33 cellular contexts compared by ENCODE assay signal in genomic region chr3:123837858-123838257, GRCh38. TPM values are rescaled to one million over a fixed set of nuclear protein-coding genes. Genes with fewer than 3 reads are reported as not detected.
"Had no signal": no experiment of that assay in that cellular context is flagged by ENCODE, and none has a peak within 500 bp of the region (broad histone marks: within the 10 kb centered on the region; RNA-seq: fewer than 3 reads in every experiment).

No MANE protein-coding gene starts in this region.

- H3K4me1 ChIP-seq: ascending aorta had no signal

- H3K36me3 Mint-ChIP-seq: activated CD8-positive, alpha-beta memory T cell treated with anti-CD3 and anti-CD28 coated beads, Interleukin-2, amount 10 ng/mL, durations not matched to agents 7 days and 5 days; activated naive CD4-positive, alpha-beta T cell treated with anti-CD3 and anti-CD28 coated beads, Interleukin-2, amount 50 U/mL, for 72 hours; activated naive CD8-positive, alpha-beta T cell treated with anti-CD3 and anti-CD28 coated beads for 36 hours; brain had no signal

- H3K27me3 ChIP-seq: ascending aorta, cardiac muscle cell had no signal

- H3K4me1 Mint-ChIP-seq: activated B cell treated with CpG ODN at 0.5 μM for 24 hours; central memory CD8-positive, alpha-beta T cell had no signal

- H3K27ac Mint-ChIP-seq: activated B cell treated with CpG ODN at 0.5 μM for 24 hours; activated CD4-positive, alpha-beta memory T cell treated with anti-CD3 and anti-CD28 coated beads, Interleukin-2, amount 10 ng/mL, durations not matched to agents 7 days and 5 days; activated CD4-positive, alpha-beta T cell treated with anti-CD3 and anti-CD28 coated beads, Interleukin-2, amount 10 ng/mL, durations not matched to agents 24 days and 14 days; activated CD8-positive, alpha-beta memory T cell treated with anti-CD3 and anti-CD28 coated beads, Interleukin-2, amount 10 ng/mL, durations not matched to agents 7 days and 5 days; activated CD8-positive, alpha-beta T cell treated with anti-CD3 and anti-CD28 coated beads, Interleukin-2, amount 10 ng/mL, durations not matched to agents 7 days and 5 days; activated naive CD4-positive, alpha-beta T cell treated with anti-CD3 and anti-CD28 coated beads for 36 hours; activated naive CD4-positive, alpha-beta T cell treated with anti-CD3 and anti-CD28 coated beads, Interleukin-2, amount 50 U/mL, for 72 hours; activated naive CD8-positive, alpha-beta T cell treated with anti-CD3 and anti-CD28 coated beads for 36 hours; activated T-helper 2 cell treated with anti-CD3 and anti-CD28 coated beads, Interferon-gamma antibody, Interleukin-2, Interleukin-4, amounts not matched to agents 10 μg/mL and 5 μg/mL and 100 μg/mL, durations not matched to agents 14 hours and 24 hours and 36 hours; brain; T-helper 1 cell treated with Interleukin-12 subunit alpha and Interleukin-12 subunit beta and Interleukin-4 antibody, amounts not matched to agents 30 μg/mL and 1 μg/mL, for 36 hours; T-helper 2 cell treated with Interferon-gamma antibody and Interleukin-4, amounts not matched to agents 5 μg/mL and 100 μg/mL, for 36 hours had no signal

- H3K9me3 Mint-ChIP-seq: activated CD4-positive, alpha-beta T cell treated with anti-CD3 and anti-CD28 coated beads, Interleukin-2, amount 10 ng/mL, durations not matched to agents 24 days and 14 days had no signal

- H3K36me3 ChIP-seq: cardiac muscle cell had no signal

- H3K4me3 Mint-ChIP-seq: activated B cell treated with CpG ODN at 0.5 μM for 24 hours; activated CD4-positive, alpha-beta memory T cell treated with anti-CD3 and anti-CD28 coated beads, Interleukin-2, amount 10 ng/mL, durations not matched to agents 7 days and 5 days; activated CD4-positive, alpha-beta T cell treated with anti-CD3 and anti-CD28 coated beads, Interleukin-2, amount 10 ng/mL, durations not matched to agents 24 days and 14 days; activated CD8-positive, alpha-beta memory T cell treated with anti-CD3 and anti-CD28 coated beads, Interleukin-2, amount 10 ng/mL, durations not matched to agents 7 days and 5 days; activated CD8-positive, alpha-beta T cell treated with anti-CD3 and anti-CD28 coated beads, Interleukin-2, amount 10 ng/mL, durations not matched to agents 7 days and 5 days; activated naive CD4-positive, alpha-beta T cell treated with anti-CD3 and anti-CD28 coated beads for 36 hours; activated naive CD8-positive, alpha-beta T cell treated with anti-CD3 and anti-CD28 coated beads for 36 hours; activated T-cell treated with anti-CD3 and anti-CD28 coated beads, Interleukin-2, amount 50 U/mL, for 4 hours; brain; central memory CD8-positive, alpha-beta T cell; T-helper 1 cell treated with Interleukin-12 subunit alpha and Interleukin-12 subunit beta and Interleukin-4 antibody, amounts not matched to agents 30 μg/mL and 1 μg/mL, for 36 hours; T-helper 2 cell treated with Interferon-gamma antibody and Interleukin-4, amounts not matched to agents 5 μg/mL and 100 μg/mL, for 36 hours had no signal

- ATAC-seq: activated CD8-positive, alpha-beta memory T cell treated with anti-CD3 and anti-CD28 coated beads, Interleukin-2, amount 10 ng/mL, durations not matched to agents 7 days and 5 days; activated CD8-positive, alpha-beta T cell treated with anti-CD3 and anti-CD28 coated beads, Interleukin-2, amount 10 ng/mL, durations not matched to agents 7 days and 5 days; activated naive CD4-positive, alpha-beta T cell treated with anti-CD3 and anti-CD28 coated beads, Interleukin-2, amount 50 U/mL, for 72 hours; activated T-cell treated with anti-CD3 and anti-CD28 coated beads, Interleukin-2, amount 50 U/mL, for 4 hours had no signal

- DNase-seq: activated B cell treated with CpG ODN at 0.5 μM for 24 hours; activated CD4-positive, alpha-beta memory T cell treated with anti-CD3 and anti-CD28 coated beads, Interleukin-2, amount 10 ng/mL, durations not matched to agents 7 days and 5 days; activated CD4-positive, alpha-beta T cell treated with anti-CD3 and anti-CD28 coated beads for 4 hours; activated CD4-positive, alpha-beta T cell treated with anti-CD3 and anti-CD28 coated beads, Interleukin-2, amount 10 ng/mL, durations not matched to agents 24 days and 14 days; activated CD4-positive, alpha-beta T cell treated with anti-CD3 and anti-CD28 coated beads, Interleukin-2, amount 50 U/mL, for 1 hour; activated CD4-positive, alpha-beta T cell treated with anti-CD3 and anti-CD28 coated beads, Interleukin-2, amount 50 U/mL, for 4 hours; activated CD4-positive, CD25-positive, alpha-beta regulatory T cell treated with anti-CD3 and anti-CD28 coated beads, Interleukin-2, amount 50 U/mL, for 72 hours; activated CD8-positive, alpha-beta memory T cell treated with anti-CD3 and anti-CD28 coated beads for 24 hours; activated CD8-positive, alpha-beta memory T cell treated with anti-CD3 and anti-CD28 coated beads, Interleukin-2, amount 10 ng/mL, durations not matched to agents 7 days and 5 days; activated CD8-positive, alpha-beta memory T cell treated with anti-CD3 and anti-CD28 coated beads, Interleukin-2, amount 50 U/mL, for 48 hours; activated CD8-positive, alpha-beta T cell treated with anti-CD3 and anti-CD28 coated beads, Interleukin-2, amount 10 ng/mL, durations not matched to agents 7 days and 5 days; activated effector memory CD4-positive, alpha-beta T cell treated with Interleukin-2 at 50 U/mL for 16 hours; activated gamma-delta T cell; activated naive CD4-positive, alpha-beta T cell; activated naive CD4-positive, alpha-beta T cell treated with anti-CD3 and anti-CD28 coated beads for 36 hours; activated naive CD4-positive, alpha-beta T cell treated with anti-CD3 and anti-CD28 coated beads, Interleukin-2, amount 50 U/mL, for 16 hours; activated naive CD8-positive, alpha-beta T cell treated with anti-CD3 and anti-CD28 coated beads for 36 hours; activated T-cell treated with anti-CD3 and anti-CD28 coated beads, Interleukin-2, amount 50 U/mL, for 4 hours; amygdala; anterior cingulate cortex; caudate nucleus; cerebellar nuclear complex; T-helper 1 cell; T-helper 2 cell; T-helper 9 cell had no signal

- H3K4me3 ChIP-seq: ascending aorta, cardiac muscle cell had no signal

RNA-seq across cellular contexts. Expression of gene MYLK, which starts 46.3 kb away (rescaled TPM):
- total RNA-seq: activated B cell treated with CpG ODN at 0.5 μM for 24 hours; activated CD8-positive, alpha-beta T cell treated with anti-CD3 and anti-CD28 coated beads, Interleukin-2, amount 10 ng/mL, durations not matched to agents 7 days and 5 days; activated naive CD4-positive, alpha-beta T cell treated with anti-CD3 and anti-CD28 coated beads for 36 hours; activated naive CD8-positive, alpha-beta T cell treated with anti-CD3 and anti-CD28 coated beads for 36 hours had no signal
